Comparison of ENCODE assay signal across 18 cellular contexts in genomic region chr1:178382372-178382771, GRCh38.
"Had no signal": no experiment of that assay in that cellular context is flagged by ENCODE, and none has a peak within 500 bp of the region (broad histone marks: within the 10 kb centered on the region; RNA-seq: fewer than 3 reads in every experiment).

No MANE protein-coding gene starts in this region.

- H3K27ac ChIP-seq: colonic mucosa, pancreas had no signal

- DNase-seq: activated CD4-positive, alpha-beta T cell treated with anti-CD3 and anti-CD28 coated beads, Interleukin-2, amount 10 ng/mL, durations not matched to agents 24 days and 14 days; activated CD4-positive, CD25-positive, alpha-beta regulatory T cell; activated CD8-positive, alpha-beta memory T cell treated with anti-CD3 and anti-CD28 coated beads, Interleukin-2, amount 50 U/mL, for 48 hours; activated CD8-positive, alpha-beta T cell treated with anti-CD3 and anti-CD28 coated beads, Interleukin-2, amount 10 ng/mL, durations not matched to agents 7 days and 5 days; activated gamma-delta T cell treated with Interleukin-2 at 50 U/mL for 16 hours; activated naive CD8-positive, alpha-beta T cell treated with anti-CD3 and anti-CD28 coated beads for 36 hours; activated T-cell treated with anti-CD3 and anti-CD28 coated beads, Interleukin-2, amount 50 U/mL, for 72 hours; central memory CD4-positive, alpha-beta T cell; colonic mucosa; hippocampal formation; mammary epithelial cell; naive thymus-derived CD4-positive, alpha-beta T cell; pancreas; stimulated activated CD4-positive, alpha-beta T cell treated with anti-CD3 and anti-CD28 coated beads, Interleukin-12 subunit alpha, Interleukin-12 subunit beta, amount 100 ng/mL, for 4 hours; stimulated activated CD4-positive, alpha-beta T cell treated with anti-CD3 and anti-CD28 coated beads, Interleukin-2, amount 100 ng/mL, for 24 hours had no signal

- ATAC-seq: activated CD8-positive, alpha-beta T cell treated with anti-CD3 and anti-CD28 coated beads, Interleukin-2, amount 10 ng/mL, durations not matched to agents 7 days and 5 days; activated T-cell treated with anti-CD3 and anti-CD28 coated beads, Interleukin-2, amount 50 U/mL, for 72 hours; esophagus mucosa; left lobe of liver; naive thymus-derived CD4-positive, alpha-beta T cell; pancreas had no signal

- FAIRE-seq: keratinocyte had no signal

- H3K4me3 ChIP-seq: colonic mucosa, pancreas had no signal

- H3K27me3 ChIP-seq: colonic mucosa, pancreas had no signal

- H3K4me1 ChIP-seq: colonic mucosa, pancreas had no signal

- H3K36me3 ChIP-seq: colonic mucosa, pancreas had no signal

- H3K9me3 ChIP-seq: colonic mucosa, pancreas had no signal
